Comparison of ENCODE assay signal across 19 cellular contexts in genomic region chr14:74732387-74732786, GRCh38. TPM values are rescaled to one million over a fixed set of nuclear protein-coding genes. Genes with fewer than 3 reads are reported as not detected.
DNase-seq lines count a peak whose midpoint lies in the region; ATAC-seq, FAIRE-seq and TF ChIP-seq lines count a peak whose summit lies in the region.
"Had no signal": no experiment of that assay in that cellular context is flagged by ENCODE, and none has a peak within 500 bp of the region (broad histone marks: within the 10 kb centered on the region; RNA-seq: fewer than 3 reads in every experiment).

No MANE protein-coding gene starts in this region.

- FAIRE-seq in D721Med (lab: Jason Lieb, UNC) = peak; percentile 32
- FAIRE-seq in HTR-8/SVneo (lab: Jason Lieb, UNC) = peak; percentile 38
- no peak for FAIRE-seq in pancreas (lab: Jason Lieb, UNC)
- FAIRE-seq: G401.6, GM12892, H54 had no signal

- WGBS in pancreas, 2 donors = 57 to 71% methylated on average over 2 of the region's 2 CpGs
- WGBS in spleen, 5 donors = 90 to 98% (median 92%) methylated on average over 2 of the region's 2 CpGs

- no peak for TF ChIP-seq POLR2A in spleen (IDR thresholded peaks at IDR 0.05)

- H3K4me1 ChIP-seq in pancreas = no peaks in the 10 kb centered on the region
- no peaks in the 10 kb centered on the region for H3K4me1 ChIP-seq in spleen
- H3K4me1 ChIP-seq: HAP-1 had no signal

- H3K9me3 ChIP-seq in pancreas = no peaks in the 10 kb centered on the region
- no peaks in the 10 kb centered on the region for H3K9me3 ChIP-seq in spleen
- H3K9me3 ChIP-seq: HAP-1 had no signal

- ATAC-seq in left colon (peak; percentile 96), pancreas (no peak), HG03039 (IDR thresholded peaks at IDR 0.05; ENCODE audit: unreplicated experiment) (no peak)

- DNase-seq in D721Med (ENCODE audit: insufficient read length, low spot score) = no peak
- DNase-seq in HTR-8/SVneo (ENCODE audit: insufficient read length, low spot score) = no peak
- peak; percentile 3 for DNase-seq in OCI-M1 (lab: John Stamatoyannopoulos, UW)
- DNase-seq in left colon = no peak
- no peak for DNase-seq in pancreas
- DNase-seq in globus pallidus (ENCODE audit: low spot score) = no peak
- DNase-seq in spleen = no peak
- DNase-seq: C1 segment of cervical spinal cord; Calu3; CD4-positive, alpha-beta memory T cell; COR-L47; DMS153; DND-41; GOT3 had no signal

- H3K4me3 ChIP-seq in pancreas (no peak overlapping the region), spleen (no peak overlapping the region)
- H3K4me3 ChIP-seq: HAP-1 had no signal

- intact Hi-C loops in left colon (cut with DNase I, micrococcal nuclease) (no loop called here), pancreas (cut with DNase I) (no loop called here), spleen (cut with DNase I; ENCODE audit: low total_unique reads) (no loop called here)

- no peak overlapping the region for H3K27ac ChIP-seq in pancreas
- no peak overlapping the region for H3K27ac ChIP-seq in spleen

- H3K27me3 ChIP-seq in pancreas = no peaks in the 10 kb centered on the region
- H3K27me3 ChIP-seq in spleen (replicated peaks in 1 of 7) = no peaks in the 10 kb centered on the region

- H3K36me3 ChIP-seq in pancreas (peaks cover 0 to 25% (median 0%) of the 10 kb centered on the region in 3 donors), spleen (peaks cover 0 to 73% (median 51%) of the 10 kb centered on the region in 6 donors)

- TF ChIP-seq CTCF in D721Med (IDR thresholded peaks at IDR 0.05; ENCODE audit: insufficient read depth, missing control alignments) (no peak), pancreas (IDR thresholded peaks at IDR 0.05) (no peak), spleen (IDR thresholded peaks at IDR 0.05 in 8 of 11, conservative IDR thresholded peaks at IDR 0.05 in 3 of 11) (no peak)

RNA-seq across cellular contexts. Expression of gene FCF1, which starts 19.4 kb away (rescaled TPM):
- total RNA-seq in left colon = 10 to 100 TPM; 32.9 to 34.3 TPM
- total RNA-seq in pancreas = 10 to 100 TPM in 5 of 6 donors, 1 to 10 TPM in 1; 8.1 to 26.9 (median 17.2) TPM
- polyA plus RNA-seq in pancreas = 10 to 100 TPM in 1 of 2 donors, 1 to 10 TPM in 1; 2.5 to 12.9 TPM
- 10 to 100 TPM; 25.5 to 42.2 (median 37.5) TPM for total RNA-seq in spleen
- 10 to 100 TPM in 2 of 3 donors, 1 to 10 TPM in 1; 6.9 to 16.7 (median 11.8) TPM for polyA plus RNA-seq in spleen

RNA-seq across cellular contexts. Expression of gene AREL1, which starts 19.5 kb away (rescaled TPM):
- 10 to 100 TPM; 49.6 to 50.5 TPM for total RNA-seq in left colon
- total RNA-seq in pancreas = 10 to 100 TPM; 11.1 to 20.9 (median 15.2) TPM
- polyA plus RNA-seq in pancreas = 10 to 100 TPM in 1 of 2 donors, 1 to 10 TPM in 1; 7.6 to 10.3 TPM
- 10 to 100 TPM; 27.3 to 54.7 (median 41.7) TPM for total RNA-seq in spleen
- 1 to 10 TPM; 5.9 to 9.8 (median 8.2) TPM for polyA plus RNA-seq in spleen

RNA-seq across cellular contexts. Expression of gene YLPM1, which starts 30.7 kb away (rescaled TPM):
- total RNA-seq in left colon = 10 to 100 TPM; 36.9 to 42.7 TPM
- 10 to 100 TPM; 18.2 to 33.3 (median 25.2) TPM for total RNA-seq in pancreas
- polyA plus RNA-seq in pancreas = 10 to 100 TPM; 14.1 to 22.2 TPM
- 100 to 1,000 TPM in 1 of 7 donors, 10 to 100 TPM in 6; 63.0 to 100 (median 79.8) TPM for total RNA-seq in spleen
- 10 to 100 TPM; 12.1 to 19.3 (median 16.7) TPM for polyA plus RNA-seq in spleen
